In genomic region chr5:173291722-173292658, GRCh38 we compare ENCODE assay signal across 1 cellular context.
TF ChIP-seq lines count a peak whose summit lies in the region.

No MANE protein-coding gene starts in this region.

TF ChIP-seq in GM12878, 131 proteins besides CTCF, POLR2A, EP300 and RAD21 (continued from another document):
- no peak for TF ChIP-seq ATF2 (IDR thresholded peaks at IDR 0.05; ENCODE audit: low read length)
- TF ChIP-seq FOXM1 (IDR thresholded peaks at IDR 0.05; ENCODE audit: low read depth, low read length) = no peak
- no peak for TF ChIP-seq SIX5 (IDR thresholded peaks at IDR 0.05; ENCODE audit: low read depth, low read length, severe bottlenecking)
- no peak for TF ChIP-seq BCLAF1 (IDR thresholded peaks at IDR 0.05)
- TF ChIP-seq CEBPB (IDR thresholded peaks at IDR 0.05; ENCODE audit: borderline replicate concordance in 1 of 2, low read depth in 2 of 2, low read length in 2 of 2) = no peak
- peak in 1 of 2 experiments; percentile 52; a peak in 1 of 4 replicates for TF ChIP-seq IKZF2 (IDR thresholded peaks at IDR 0.05)
- no peak for TF ChIP-seq CBX5 (IDR thresholded peaks at IDR 0.05; ENCODE audit: low read depth)
- TF ChIP-seq IRF3 (IDR thresholded peaks at IDR 0.05) = no peak
- TF ChIP-seq IKZF1 (conservative IDR thresholded peaks at IDR 0.05) = peak; percentile 43; the same call in 1 of the 2 replicates
- peak; percentile 91; the same call in 1 of the 2 replicates for TF ChIP-seq CHD1 (IDR thresholded peaks at IDR 0.05; ENCODE audit: low read depth, low read length)
- no peak for TF ChIP-seq E2F8 (IDR thresholded peaks at IDR 0.05; ENCODE audit: low read depth, partially characterized antibody)
- TF ChIP-seq IRF4 (IDR thresholded peaks at IDR 0.05; ENCODE audit: low read depth, low read length) = no peak
- 0 out of 2 replicates have a peak, but pooled peaks have one; percentile 33 for TF ChIP-seq POLR2AphosphoS5 (IDR thresholded peaks at IDR 0.05; ENCODE audit: low read length)
- TF ChIP-seq KDM1A (IDR thresholded peaks at IDR 0.05; ENCODE audit: borderline replicate concordance) = no peak
- TF ChIP-seq ATF7 (IDR thresholded peaks at IDR 0.05; ENCODE audit: low read depth) = no peak
- TF ChIP-seq TCF3 (IDR thresholded peaks at IDR 0.05; ENCODE audit: borderline replicate concordance, insufficient read depth, low read depth, low read length) = no peak
- TF ChIP-seq ZSCAN29 (IDR thresholded peaks at IDR 0.05) = no peak
- no peak for TF ChIP-seq EED (IDR thresholded peaks at IDR 0.05; ENCODE audit: low read depth)
- no peak for TF ChIP-seq POLR2AphosphoS2 (IDR thresholded peaks at IDR 0.05; ENCODE audit: low read depth, low read length)
- no peak for TF ChIP-seq ESRRA (IDR thresholded peaks at IDR 0.05; ENCODE audit: low read length)
- peak; percentile 70 for TF ChIP-seq YY1 (IDR thresholded peaks at IDR 0.05; ENCODE audit: low read depth, low read length)
- TF ChIP-seq SMAD1 (IDR thresholded peaks at IDR 0.05; ENCODE audit: low read depth, partially characterized antibody) = no peak
- TF ChIP-seq ZBTB33 (IDR thresholded peaks at IDR 0.05) = no peak
- TF ChIP-seq CBFB (IDR thresholded peaks at IDR 0.05; ENCODE audit: low read depth) = no peak
- TF ChIP-seq SUPT20H (IDR thresholded peaks at IDR 0.05; ENCODE audit: borderline replicate concordance, control insufficient read depth, low read depth, low read length) = no peak
- no peak for TF ChIP-seq HCFC1 (IDR thresholded peaks at IDR 0.05; ENCODE audit: low read length)
- TF ChIP-seq BCL11A (IDR thresholded peaks at IDR 0.05; ENCODE audit: low read depth, low read length) = 0 out of 2 replicates have a peak, but pooled peaks have one; percentile 11
- TF ChIP-seq STAT3 (IDR thresholded peaks at IDR 0.05; ENCODE audit: low read depth, low read length) = no peak
- TF ChIP-seq NBN (IDR thresholded peaks at IDR 0.05) = 0 out of 2 replicates have a peak, but pooled peaks have one; percentile 28
- no peak for TF ChIP-seq MEF2A (IDR thresholded peaks at IDR 0.05; ENCODE audit: insufficient read depth, low read depth, low read length)
- peak; percentile 74 for TF ChIP-seq SKIL (IDR thresholded peaks at IDR 0.05; ENCODE audit: low read depth, poor library complexity, severe bottlenecking)
- TF ChIP-seq MTA2 (IDR thresholded peaks at IDR 0.05; ENCODE audit: low read depth) = no peak
- TF ChIP-seq GABPA (IDR thresholded peaks at IDR 0.05; ENCODE audit: low read depth) = no peak
- TF ChIP-seq HDAC2 (IDR thresholded peaks at IDR 0.05) = no peak
- TF ChIP-seq MAX (IDR thresholded peaks at IDR 0.05; ENCODE audit: low read depth, low read length) = no peak
- TF ChIP-seq SPI1 (IDR thresholded peaks at IDR 0.05; ENCODE audit: borderline replicate concordance, insufficient read depth, low read depth, low read length) = no peak
- TF ChIP-seq HSF1 (IDR thresholded peaks at IDR 0.05; ENCODE audit: low read depth, low read length) = no peak
- TF ChIP-seq CREB1 (IDR thresholded peaks at IDR 0.05; ENCODE audit: low read depth) = no peak
- TF ChIP-seq JUNB (IDR thresholded peaks at IDR 0.05) = no peak
- TF ChIP-seq SMARCA5 (IDR thresholded peaks at IDR 0.05) = no peak
- TF ChIP-seq ZNF24 (IDR thresholded peaks at IDR 0.05) = no peak
- TF ChIP-seq POU2F2 (IDR thresholded peaks at IDR 0.05; ENCODE audit: borderline replicate concordance, low read depth, low read length) = no peak
- TF ChIP-seq CBX3 (IDR thresholded peaks at IDR 0.05; ENCODE audit: borderline replicate concordance, low read depth) = no peak
- no peak for TF ChIP-seq YBX1 (IDR thresholded peaks at IDR 0.05)
- TF ChIP-seq ZNF274 (IDR thresholded peaks at IDR 0.05; ENCODE audit: insufficient read depth, insufficient read length) = no peak
- no peak for TF ChIP-seq ZNF384 (IDR thresholded peaks at IDR 0.05; ENCODE audit: borderline replicate concordance, low read depth, low read length)
- no peak for TF ChIP-seq KAT2A (conservative IDR thresholded peaks at IDR 0.05; ENCODE audit: control insufficient read depth, low read depth, low read length)
- TF ChIP-seq DPF2 (IDR thresholded peaks at IDR 0.05) = no peak
- no peak for TF ChIP-seq CHD4 (IDR thresholded peaks at IDR 0.05)
